ENCODE assay signal across 8 cellular contexts in the genomic region with DNA sequence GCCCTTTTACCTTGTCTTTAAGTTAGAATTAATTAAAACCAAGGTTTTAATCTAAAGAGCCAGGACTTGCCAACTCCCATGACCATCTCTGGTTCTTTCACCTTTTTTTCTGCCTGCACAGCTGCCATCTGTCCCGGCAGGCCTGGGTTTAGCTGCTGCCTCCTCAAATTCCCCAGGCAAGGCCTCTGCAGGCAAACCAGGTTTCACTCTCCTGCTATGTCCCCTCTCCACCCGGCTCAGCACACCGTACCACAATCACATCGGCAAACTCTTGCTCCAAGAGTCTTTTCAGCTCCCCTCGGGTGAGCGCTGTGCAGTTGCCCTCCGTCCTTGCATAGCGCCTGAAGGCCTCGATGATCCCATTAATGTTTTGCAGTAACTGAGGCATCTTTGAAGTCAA. TPM values are rescaled to one million over a fixed set of nuclear protein-coding genes. Genes with fewer than 3 reads are reported as not detected.
"Had no signal": no experiment of that assay in that cellular context is flagged by ENCODE, and none has a peak within 500 bp of the region (broad histone marks: within the 10 kb centered on the region; RNA-seq: fewer than 3 reads in every experiment).

No MANE protein-coding gene starts in this region.

- DNase-seq: GM23248, H9, HCEC 1CT, IMR-90, KG1 had no signal

- H3K27ac ChIP-seq: GM23248 had no signal

- H3K4me1 Mint-ChIP-seq: H9 had no signal

- H3K4me3 ChIP-seq: GM23248, K562 had no signal

- ATAC-seq: K562 had no signal

- H3K27ac Mint-ChIP-seq: H9 had no signal

- H3K4me3 Mint-ChIP-seq: H9 had no signal

RNA-seq across cellular contexts. Expression of a gene that starts 2.2 kb away (rescaled TPM):
- total RNA-seq: GM23248, H1, H9, HT-29, IMR-90, K562 had no signal

RNA-seq across cellular contexts. Expression of a gene that starts 52.0 kb away (rescaled TPM):
- total RNA-seq: GM23248, H1, H9, HT-29, IMR-90, K562 had no signal
